In the genomic region with DNA sequence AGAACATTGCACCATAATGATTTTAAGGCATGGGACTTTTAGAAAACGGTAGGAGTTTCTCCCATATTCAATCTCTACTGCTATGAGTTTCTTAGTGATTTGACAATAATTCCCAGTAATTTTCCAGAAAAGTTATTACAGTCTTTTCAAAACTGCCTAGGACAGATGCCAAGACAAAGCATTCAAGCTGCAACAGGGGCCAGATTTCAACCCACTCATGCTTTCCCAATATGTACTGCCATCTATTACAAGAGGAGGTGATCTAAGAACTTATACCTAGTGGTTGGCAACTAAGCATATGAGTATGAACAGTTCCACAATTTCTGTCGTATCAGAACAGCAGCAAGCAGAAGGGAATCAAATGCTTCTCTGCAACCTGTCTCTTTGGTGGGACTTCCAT, we compare ENCODE assay signal across 28 cellular contexts.
"Had no signal": no experiment of that assay in that cellular context is flagged by ENCODE, and none has a peak within 500 bp of the region (broad histone marks: within the 10 kb centered on the region; RNA-seq: fewer than 3 reads in every experiment).

No MANE protein-coding gene starts in this region.

- H3K4me1 ChIP-seq: foreskin keratinocyte, left ventricle myocardium inferior, parathyroid adenoma, psoas muscle, thyroid gland, upper lobe of right lung had no signal

- H3K4me3 Mint-ChIP-seq: activated CD4-positive, alpha-beta memory T cell treated with anti-CD3 and anti-CD28 coated beads, Interleukin-2, amount 10 ng/mL, durations not matched to agents 7 days and 5 days; activated CD4-positive, alpha-beta T cell treated with anti-CD3 and anti-CD28 coated beads, Interleukin-2, amount 10 ng/mL, durations not matched to agents 7 days and 5 days; activated T-cell treated with anti-CD3 and anti-CD28 coated beads, Interleukin-2, amount 50 U/mL, for 4 hours; activated T-helper 17 cell treated with anti-CD3 and anti-CD28 coated beads, Interleukin-2, amount 50 U/mL, for 72 hours; mesothelial cell of epicardium; naive thymus-derived CD4-positive, alpha-beta T cell; T-helper 17 cell had no signal

- H3K36me3 ChIP-seq: heart right ventricle, left ventricle myocardium inferior, thyroid gland, upper lobe of right lung, WERI-Rb-1 had no signal

- H2AFZ ChIP-seq: parathyroid adenoma had no signal

- H3K36me3 Mint-ChIP-seq: activated naive CD4-positive, alpha-beta T cell treated with anti-CD3 and anti-CD28 coated beads, Interleukin-2, amount 50 U/mL, for 72 hours; mesothelial cell of epicardium; naive thymus-derived CD4-positive, alpha-beta T cell had no signal

- H3K79me2 ChIP-seq: parathyroid adenoma had no signal

- H3K27ac ChIP-seq: foreskin keratinocyte, heart right ventricle, left ventricle myocardium inferior, parathyroid adenoma, psoas muscle, thyroid gland, upper lobe of right lung, WERI-Rb-1 had no signal

- H3K4me1 Mint-ChIP-seq: activated CD4-positive, alpha-beta memory T cell treated with anti-CD3 and anti-CD28 coated beads, Interleukin-2, amount 10 ng/mL, durations not matched to agents 7 days and 5 days; activated CD4-positive, alpha-beta T cell treated with anti-CD3 and anti-CD28 coated beads, Interleukin-2, amount 10 ng/mL, durations not matched to agents 7 days and 5 days; activated T-helper 17 cell treated with anti-CD3 and anti-CD28 coated beads, Interleukin-2, amount 50 U/mL, for 72 hours; naive thymus-derived CD4-positive, alpha-beta T cell; T-helper 17 cell had no signal

- H3K9me3 ChIP-seq: heart right ventricle, left ventricle myocardium inferior, psoas muscle, thyroid gland, upper lobe of right lung had no signal

- H3K27ac Mint-ChIP-seq: activated CD4-positive, alpha-beta memory T cell treated with anti-CD3 and anti-CD28 coated beads, Interleukin-2, amount 10 ng/mL, durations not matched to agents 7 days and 5 days; activated CD4-positive, alpha-beta T cell treated with anti-CD3 and anti-CD28 coated beads, Interleukin-2, amount 10 ng/mL, durations not matched to agents 7 days and 5 days; activated naive CD4-positive, alpha-beta T cell treated with anti-CD3 and anti-CD28 coated beads, Interleukin-2, amount 50 U/mL, for 72 hours; activated T-helper 17 cell treated with anti-CD3 and anti-CD28 coated beads, Interleukin-2, amount 50 U/mL, for 72 hours; mesothelial cell of epicardium; naive thymus-derived CD4-positive, alpha-beta T cell; T-helper 17 cell had no signal

- H3K4me3 ChIP-seq: coronary artery, heart right ventricle, left ventricle myocardium inferior, psoas muscle, thyroid gland, upper lobe of right lung had no signal

- H3K9ac ChIP-seq: parathyroid adenoma had no signal

- H3K9me3 Mint-ChIP-seq: activated CD4-positive, alpha-beta memory T cell treated with anti-CD3 and anti-CD28 coated beads, Interleukin-2, amount 10 ng/mL, durations not matched to agents 7 days and 5 days; activated CD4-positive, alpha-beta T cell treated with anti-CD3 and anti-CD28 coated beads, Interleukin-2, amount 10 ng/mL, durations not matched to agents 7 days and 5 days; activated naive CD4-positive, alpha-beta T cell treated with anti-CD3 and anti-CD28 coated beads, Interleukin-2, amount 50 U/mL, for 72 hours; activated T-cell treated with anti-CD3 and anti-CD28 coated beads, Interleukin-2, amount 50 U/mL, for 4 hours; activated T-helper 17 cell treated with anti-CD3 and anti-CD28 coated beads, Interleukin-2, amount 50 U/mL, for 72 hours; mesothelial cell of epicardium; naive thymus-derived CD4-positive, alpha-beta T cell had no signal

- H3K27me3 ChIP-seq: heart right ventricle, thyroid gland, upper lobe of right lung had no signal

- DNase-seq: activated CD4-positive, alpha-beta memory T cell treated with anti-CD3 and anti-CD28 coated beads, Interleukin-2, amount 10 ng/mL, durations not matched to agents 7 days and 5 days; activated CD4-positive, alpha-beta T cell treated with anti-CD3 and anti-CD28 coated beads, Interleukin-2, amount 10 ng/mL, durations not matched to agents 7 days and 5 days; activated CD8-positive, alpha-beta memory T cell treated with anti-CD3 and anti-CD28 coated beads, Interleukin-2, amount 50 U/mL, for 48 hours; activated gamma-delta T cell treated with Interleukin-2 at 50 U/mL for 16 hours; activated T-cell treated with anti-CD3 and anti-CD28 coated beads, Interleukin-2, amount 50 U/mL, for 4 hours; cerebellar nuclear complex; foreskin keratinocyte; heart right ventricle; kidney glomerular epithelial cell; left ventricle myocardium inferior; naive thymus-derived CD4-positive, alpha-beta T cell; nucleus accumbens; psoas muscle; stimulated activated CD4-positive, alpha-beta T cell treated with anti-CD3 and anti-CD28 coated beads, Interleukin-15, amount 100 ng/mL, for 24 hours; stimulated activated CD4-positive, alpha-beta T cell treated with anti-CD3 and anti-CD28 coated beads, Interleukin-2, amount 100 ng/mL, for 24 hours; stimulated activated naive CD4-positive, alpha-beta T cell; T-helper 17 cell; T1000; thyroid gland; upper lobe of right lung; WERI-Rb-1 had no signal

- ATAC-seq: activated CD4-positive, CD25-positive, alpha-beta regulatory T cell treated with anti-CD3 and anti-CD28 coated beads, Interleukin-2, amount 50 U/mL, for 24 hours; activated naive CD4-positive, alpha-beta T cell treated with anti-CD3 and anti-CD28 coated beads, Interleukin-2, amount 50 U/mL, for 72 hours; activated T-cell treated with anti-CD3 and anti-CD28 coated beads, Interleukin-2, amount 50 U/mL, for 4 hours; activated T-helper 17 cell treated with anti-CD3 and anti-CD28 coated beads, Interleukin-2, amount 50 U/mL, for 72 hours; foreskin keratinocyte; naive thymus-derived CD4-positive, alpha-beta T cell; psoas muscle; SK-N-SH treated with all-trans-retinoic acid at 6 μM for 48 hours; T-helper 17 cell; upper lobe of right lung had no signal
